ENCODE assay signal across 10 cellular contexts in the genomic region with DNA sequence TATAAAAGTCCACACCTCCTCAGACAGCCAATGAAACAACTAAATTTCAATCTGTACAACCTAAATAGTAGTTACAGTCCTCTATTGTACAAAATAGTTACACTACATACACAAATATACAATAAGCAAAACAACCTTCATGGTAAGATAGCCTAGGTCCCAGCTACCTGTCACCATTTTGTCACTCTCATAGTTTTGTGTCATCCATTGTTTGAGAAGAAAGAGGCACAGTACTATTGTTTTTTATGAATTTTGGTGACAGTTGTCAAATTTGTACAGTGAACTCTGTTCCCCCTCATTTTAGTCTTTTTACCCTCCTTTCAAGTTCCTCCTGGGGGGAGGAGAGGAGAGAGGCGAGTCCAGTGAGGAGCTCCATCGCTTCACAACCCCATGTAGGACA.
DNase-seq lines count a peak whose midpoint lies in the region; ATAC-seq, FAIRE-seq and TF ChIP-seq lines count a peak whose summit lies in the region.
"Had no signal": no experiment of that assay in that cellular context is flagged by ENCODE, and none has a peak within 500 bp of the region (broad histone marks: within the 10 kb centered on the region; RNA-seq: fewer than 3 reads in every experiment).

No MANE protein-coding gene starts in this region.

- DNase-seq in HCT116 (ENCODE audit: low read depth, low spot score) = no peak
- DNase-seq in kidney = no peak
- no peak for DNase-seq in GM13977 (ENCODE audit: low spot score)
- no peak for DNase-seq in GM03348 (ENCODE audit: low spot score)
- no peak for DNase-seq in H7
- DNase-seq: NCI-H187 treated with DMSO at 0.1 percent for 48 hours had no signal

- peaks cover 29% of the 10 kb centered on the region for H3K79me2 ChIP-seq in HCT116 (ENCODE audit: insufficient read depth, low read length)

- H3K36me3 ChIP-seq in HCT116 (ENCODE audit: control insufficient read depth in 1 of 2, insufficient read depth in 2 of 2, low read length in 2 of 2) (peaks cover 13 to 21% of the 10 kb centered on the region in 2 experiments; a peak in 3 of 4 replicates), kidney (ENCODE audit: control insufficient read depth in 1 of 2, insufficient read depth in 2 of 2, low read length in 2 of 2) (peaks cover 9 to 23% of the 10 kb centered on the region in 2 donors), skeletal muscle satellite cell (ENCODE audit: insufficient read depth, low read length) (peaks cover 20% of the 10 kb centered on the region), H7 (replicated peaks; ENCODE audit: control insufficient read depth, insufficient read depth, low read length) (peaks cover 12% of the 10 kb centered on the region)

- TF ChIP-seq RAD21 in HCT116 (IDR thresholded peaks at IDR 0.05; ENCODE audit: low read depth) = no peak

- CTCF ChIA-PET in HCT116 (lab: Charles Lee) = interaction anchor here (1.7 to 4.3 kb wide), 2 partner anchors 191 to 526 kb away, joined by 6 to 17 read pairs; no protein-coding TSS in a partner anchor

- TF ChIP-seq CTCF in HCT116 (IDR thresholded peaks at IDR 0.05 in 2 of 3, conservative IDR thresholded peaks at IDR 0.05 in 1 of 3; ENCODE audit: borderline replicate concordance in 1 of 3, insufficient read depth in 1 of 3, low read depth in 2 of 3, low read length in 2 of 3) (no peak), brain (conservative IDR thresholded peaks at IDR 0.05) (no peak), kidney (IDR thresholded peaks at IDR 0.05; ENCODE audit: borderline replicate concordance, extremely low read depth, insufficient read depth) (no peak), GM13977 (IDR thresholded peaks at IDR 0.05; ENCODE audit: extremely low read depth, insufficient read depth, missing control alignments) (no peak)

- peak overlapping the region; percentile 93 for H3K4me2 ChIP-seq in HCT116 (ENCODE audit: low read length)
- H3K4me2 ChIP-seq in skeletal muscle satellite cell (ENCODE audit: low read length) = peak overlapping the region; percentile 93

- no peaks in the 10 kb centered on the region for H3K9me2 ChIP-seq in HCT116 (ENCODE audit: insufficient read depth)

- peaks cover 6% of the 10 kb centered on the region; the same call in 1 of the 2 replicates for H4K20me1 ChIP-seq in HCT116 (ENCODE audit: insufficient read depth)

- peaks cover 63% of the 10 kb centered on the region for H3K4me1 Mint-ChIP-seq in brain

- intact Hi-C loops in HCT116 (cut with micrococcal nuclease) = loop anchor here (1.0 to 2.0 kb wide), 2 partner anchors 73 to 121 kb away; no protein-coding TSS in a partner anchor
- intact Hi-C loops in kidney (cut with DNase I) = no loop called here

- H3K27ac ChIP-seq in HCT116 (ENCODE audit: low read depth, low read length) (peak overlapping the region; percentile 91; the same call in 1 of the 2 replicates), kidney (ENCODE audit: low read depth in 2 of 2, low read length in 2 of 2) (peak overlapping the region; percentile 95 to 99)

- no peak overlapping the region for H2AFZ ChIP-seq in HCT116 (ENCODE audit: low read depth, low read length, poor library complexity, severe bottlenecking)

- H3K27me3 Mint-ChIP-seq in brain = peaks cover 27% of the 10 kb centered on the region

- BruUV-seq in HCT116 (replicated peaks; lab: Mats Ljungman, UMichigan) = no TSS peak

- H3K27me3 ChIP-seq in HCT116 (ENCODE audit: insufficient read depth, low read length) = no peaks in the 10 kb centered on the region
- H3K27me3 ChIP-seq in skeletal muscle satellite cell (ENCODE audit: control insufficient read depth, insufficient read depth, low read length) = no peaks in the 10 kb centered on the region
- H3K27me3 ChIP-seq in H7 (ENCODE audit: control insufficient read depth, insufficient read depth, low read length) = no peaks in the 10 kb centered on the region

- RAD21 ChIA-PET in HCT116 (lab: Charles Lee; ENCODE audit: low non-redundant PET in 1 of 2, low total read pairs in 2 of 2, uncharacterized antibody in 2 of 2, unreplicated experiment in 2 of 2) = interaction anchor here (1.3 to 3.0 kb wide), 4 partner anchors 127 to 191 kb away, joined by 3 to 8 read pairs (median 6); no protein-coding TSS in a partner anchor

- POLR2A ChIA-PET in HCT116 (lab: Charles Lee) = interaction anchor here (0.8 to 7.6 kb wide), 13 partner anchors 9 to 292 kb away, joined by 3 to 172 read pairs (median 12); no protein-coding TSS in a partner anchor

- H3K4me3 ChIP-seq in HCT116 (replicated peaks in 1 of 2; ENCODE audit: low read depth in 1 of 2, low read length in 2 of 2) (peak overlapping the region in 1 of 2 experiments; percentile 94; a peak in 2 of 4 replicates), kidney (ENCODE audit: low read length in 2 of 2) (peak overlapping the region; percentile 68 to 88), skeletal muscle satellite cell (ENCODE audit: low read length) (peak overlapping the region; percentile 81), H7 (ENCODE audit: insufficient read depth, low read depth, low read length) (no peak overlapping the region)

- ATAC-seq in HCT116 = no peak
- no peak for ATAC-seq in HG02970 (IDR thresholded peaks at IDR 0.05; ENCODE audit: low FRiP score, unreplicated experiment)
- ATAC-seq: stimulated activated memory B cell treated with anti-CD40 and anti-IgM and Interleukin-4, amounts not matched to agents 10 μg/mL and 1 μg/mL and 100 μg/mL, for 72 hours had no signal

- no peaks in the 10 kb centered on the region for H3K9me3 ChIP-seq in HCT116 (ENCODE audit: control insufficient read depth in 1 of 2, insufficient read depth in 1 of 2, low read depth in 1 of 2, low read length in 2 of 2)
- H3K9me3 ChIP-seq in kidney (ENCODE audit: control insufficient read depth in 1 of 2, low read length in 2 of 2) = no peaks in the 10 kb centered on the region
- H3K9me3 ChIP-seq in skeletal muscle satellite cell (replicated peaks; ENCODE audit: low read length) = no peaks in the 10 kb centered on the region

- H3K9me3 Mint-ChIP-seq in brain = peaks cover 0 to 2% (median 0%) of the 10 kb centered on the region in 5 experiments
- H3K9me3 Mint-ChIP-seq: stimulated activated memory B cell treated with anti-CD40 and anti-IgM and Interleukin-4, amounts not matched to agents 10 μg/mL and 1 μg/mL and 100 μg/mL, for 72 hours had no signal

- H3K4me1 ChIP-seq in HCT116 (ENCODE audit: control insufficient read depth in 1 of 2, insufficient read depth in 2 of 2, low read length in 2 of 2) = peaks cover 27 to 57% of the 10 kb centered on the region in 2 experiments
- peaks cover 8 to 24% of the 10 kb centered on the region in 2 donors for H3K4me1 ChIP-seq in kidney (ENCODE audit: control insufficient read depth in 1 of 2, insufficient read depth in 1 of 2, low read depth in 1 of 2, low read length in 2 of 2)
- H3K4me1 ChIP-seq in skeletal muscle satellite cell (ENCODE audit: control insufficient read depth, insufficient read depth, low read length) = peaks cover 20% of the 10 kb centered on the region

- FAIRE-seq in kidney (lab: Jason Lieb, UNC) = no peak

- no peak for TF ChIP-seq POLR2A in HCT116 (IDR thresholded peaks at IDR 0.05; ENCODE audit: borderline replicate concordance, extremely low read depth, insufficient read depth, insufficient read length)

- H3K9ac ChIP-seq in HCT116 (ENCODE audit: low read length) (0 out of 2 replicates have a peak overlapping the region, but pooled peaks have one; percentile 0), kidney (ENCODE audit: low read length in 2 of 2) (peak overlapping the region; percentile 90 to 94), skeletal muscle satellite cell (ENCODE audit: low read depth, low read length) (peak overlapping the region; percentile 95)

- peak overlapping the region in 4 of 5 experiments; percentile 93 to 99 (median 97) for H3K27ac Mint-ChIP-seq in brain
- H3K27ac Mint-ChIP-seq: stimulated activated memory B cell treated with anti-CD40 and anti-IgM and Interleukin-4, amounts not matched to agents 10 μg/mL and 1 μg/mL and 100 μg/mL, for 72 hours had no signal

- peaks cover 43% of the 10 kb centered on the region for H3K36me3 Mint-ChIP-seq in brain

- peak overlapping the region; percentile 89 to 97 (median 94) for H3K4me3 Mint-ChIP-seq in brain
- H3K4me3 Mint-ChIP-seq: stimulated activated memory B cell treated with anti-CD40 and anti-IgM and Interleukin-4, amounts not matched to agents 10 μg/mL and 1 μg/mL and 100 μg/mL, for 72 hours had no signal

- in situ Hi-C loops in GM13977 (cut with MboI; ENCODE audit: low pct_unique_long_range_greater_than_20kb, low sequenced_read_pairs, unreplicated experiment) = loop anchor here (10.0 kb wide), 2 partner anchors 379 to 529 kb away; no protein-coding TSS in a partner anchor

TF ChIP-seq in HCT116, 20 proteins besides CTCF, POLR2A, EP300 and RAD21 (continues in another document):
- TF ChIP-seq ZNF274 (IDR thresholded peaks at IDR 0.05; ENCODE audit: low read depth, low read length) (no peak), EZH2phosphoT487 (IDR thresholded peaks at IDR 0.05; ENCODE audit: borderline replicate concordance) (no peak), YY1 (IDR thresholded peaks at IDR 0.05; ENCODE audit: extremely low read depth, insufficient replicate concordance, low read depth, low read length) (no peak), ZBTB33 (IDR thresholded peaks at IDR 0.05; ENCODE audit: extremely low read depth, insufficient replicate concordance, low read length) (no peak), SIN3A (IDR thresholded peaks at IDR 0.05; ENCODE audit: low read depth) (no peak), TCF7L2 (IDR thresholded peaks at IDR 0.05; ENCODE audit: borderline replicate concordance, extremely low read depth, insufficient read depth, insufficient read length) (no peak), ZFX (IDR thresholded peaks at IDR 0.05) (no peak), CEBPB (IDR thresholded peaks at IDR 0.05; ENCODE audit: low read depth) (no peak), POLR2AphosphoS5 (IDR thresholded peaks at IDR 0.05; ENCODE audit: low read depth, low read length) (no peak), SRF (IDR thresholded peaks at IDR 0.05; ENCODE audit: low read depth) (no peak), CBX3 (IDR thresholded peaks at IDR 0.05; ENCODE audit: low read depth) (no peak)

Comparison
In these comparisons a context has a peak if more than half of its experiments do, and no peak if none do; other contexts are left out.
1. H3K9ac ChIP-seq: peak in every context shown above with its lines; median percentile 95 in skeletal muscle satellite cell; 92 in kidney; 0 in HCT116.